12 cellular contexts compared by ENCODE assay signal in genomic region chr13:40599146-40599545, GRCh38.
A peak's percentile ranks its signal among the peaks of the same experiment; 100 is the strongest.
DNase-seq lines count a peak whose midpoint lies in the region; ATAC-seq and TF ChIP-seq lines count a peak whose summit lies in the region.
"Had no signal": no experiment of that assay in that cellular context is flagged by ENCODE, and none has a peak within 500 bp of the region (broad histone marks: within the 10 kb centered on the region; RNA-seq: fewer than 3 reads in every experiment).

No MANE protein-coding gene starts in this region.

- no peak overlapping the region for H3K27ac ChIP-seq in CD8-positive, alpha-beta T cell (ENCODE audit: low read depth, low read length)
- H3K27ac ChIP-seq in GM23338 (ENCODE audit: low read depth) (peak overlapping the region; percentile 41; the same call in 1 of the 2 replicates), psoas muscle (peak overlapping the region; percentile 90), spleen (peak overlapping the region in 2 of 8 donors; percentile 28 to 29)

- H3K79me2 ChIP-seq in GM23338 (replicated peaks; ENCODE audit: insufficient read depth), result peaks cover 100% of the 10 kb centered on the region

- H3K9me3 ChIP-seq in CD8-positive, alpha-beta T cell (ENCODE audit: low read length), result no peaks in the 10 kb centered on the region
- H3K9me3 ChIP-seq in psoas muscle (no peaks in the 10 kb centered on the region), spleen (no peaks in the 10 kb centered on the region)
- H3K9me3 ChIP-seq: thyroid gland had no signal

- H3K27ac Mint-ChIP-seq in CD8-positive, alpha-beta T cell, result peak overlapping the region; percentile 88
- peak overlapping the region; percentile 22; the same call in 1 of the 2 replicates for H3K27ac Mint-ChIP-seq in GM23338
- peak overlapping the region; percentile 87 for H3K27ac Mint-ChIP-seq in activated naive CD8-positive, alpha-beta T cell treated with anti-CD3 and anti-CD28 coated beads for 36 hours

- H3K4me1 Mint-ChIP-seq in CD8-positive, alpha-beta T cell (ENCODE audit: low read depth), result peaks cover 97% of the 10 kb centered on the region
- peaks cover 80% of the 10 kb centered on the region for H3K4me1 Mint-ChIP-seq in GM23338
- peaks cover 88% of the 10 kb centered on the region for H3K4me1 Mint-ChIP-seq in activated naive CD8-positive, alpha-beta T cell treated with anti-CD3 and anti-CD28 coated beads for 36 hours

- peak overlapping the region; percentile 53; the same call in 1 of the 2 replicates for H3K4me2 ChIP-seq in GM23338

- POLR2A ChIA-PET in CD8-positive, alpha-beta T cell (lab: Charles Lee), result interaction anchor here (0.5 to 0.7 kb wide), 3 partner anchors 48 to 916 kb away, joined by 3 to 4 read pairs (median 3); no protein-coding TSS in a partner anchor

- intact Hi-C loops in CD8-positive, alpha-beta T cell (cut with DNase I, micrococcal nuclease), result loop anchor here in 1 of 2 experiments (10.0 kb wide), 1 partner anchor 914 kb away; no protein-coding TSS in a partner anchor
- intact Hi-C loops in psoas muscle (cut with DNase I) (loop anchor here in 1 of 2 donors (10.0 kb wide), 1 partner anchor 254 kb away; no protein-coding TSS in a partner anchor), spleen (cut with DNase I; ENCODE audit: low total_unique reads) (no loop called here), lower leg skin (cut with DNase I; ENCODE audit: low total_unique reads) (loop anchor here (10.0 kb wide), 1 partner anchor 66 kb away; the partner anchor contains the start of gene FOXO1)

- no peak for TF ChIP-seq CTCF in CD8-positive, alpha-beta T cell (IDR thresholded peaks at IDR 0.05)
- TF ChIP-seq CTCF in GM23338 (conservative IDR thresholded peaks at IDR 0.05; ENCODE audit: low read depth in 2 of 2) (no peak), psoas muscle (IDR thresholded peaks at IDR 0.05) (no peak), spleen (IDR thresholded peaks at IDR 0.05 in 8 of 11, conservative IDR thresholded peaks at IDR 0.05 in 3 of 11) (no peak), lower leg skin (IDR thresholded peaks at IDR 0.05) (no peak)

- H3K9me3 Mint-ChIP-seq in CD8-positive, alpha-beta T cell, result no peaks in the 10 kb centered on the region
- no peaks in the 10 kb centered on the region for H3K9me3 Mint-ChIP-seq in GM23338
- H3K9me3 Mint-ChIP-seq in activated naive CD8-positive, alpha-beta T cell treated with anti-CD3 and anti-CD28 coated beads for 36 hours, result no peaks in the 10 kb centered on the region
- H3K9me3 Mint-ChIP-seq: neural crest cell had no signal

- H3K36me3 Mint-ChIP-seq in CD8-positive, alpha-beta T cell, result peaks cover 3% of the 10 kb centered on the region
- no peaks in the 10 kb centered on the region; the same call in 2 of the 3 replicates for H3K36me3 Mint-ChIP-seq in GM23338 (ENCODE audit: low read depth)
- peaks cover 26% of the 10 kb centered on the region for H3K36me3 Mint-ChIP-seq in activated naive CD8-positive, alpha-beta T cell treated with anti-CD3 and anti-CD28 coated beads for 36 hours

- peaks cover 3% of the 10 kb centered on the region; the same call in 1 of the 2 replicates for H3F3A ChIP-seq in GM23338 (replicated peaks; ENCODE audit: low read depth)

- no peaks in the 10 kb centered on the region for H3K36me3 ChIP-seq in CD8-positive, alpha-beta T cell (ENCODE audit: insufficient read depth, low read length)
- H3K36me3 ChIP-seq in GM23338 (ENCODE audit: insufficient read depth), result no peaks in the 10 kb centered on the region
- no peaks in the 10 kb centered on the region for H3K36me3 ChIP-seq in psoas muscle (ENCODE audit: insufficient read depth in 1 of 2, low read depth in 1 of 2)
- H3K36me3 ChIP-seq in spleen, result no peaks in the 10 kb centered on the region
- H3K36me3 ChIP-seq: thyroid gland had no signal

- TF ChIP-seq POLR2A in spleen (IDR thresholded peaks at IDR 0.05) (no peak), lower leg skin (IDR thresholded peaks at IDR 0.05) (no peak)

- peaks cover 94% of the 10 kb centered on the region for H3K4me1 ChIP-seq in CD8-positive, alpha-beta T cell (ENCODE audit: insufficient read depth, low read length)
- H3K4me1 ChIP-seq in GM23338 (ENCODE audit: insufficient read depth) (peaks cover 80% of the 10 kb centered on the region), psoas muscle (peaks cover 94% of the 10 kb centered on the region), spleen (peaks cover 34 to 100% (median 72%) of the 10 kb centered on the region in 6 donors)

- CTCF ChIA-PET in CD8-positive, alpha-beta T cell (lab: Charles Lee), result interaction anchor here (1.1 kb wide), 1 partner anchor 379 kb away, joined by 3 read pairs; no protein-coding TSS in a partner anchor

- no peak overlapping the region for H3K4me3 ChIP-seq in CD8-positive, alpha-beta T cell (ENCODE audit: low read depth, low read length)
- H3K4me3 ChIP-seq in GM23338, result no peak overlapping the region
- no peak overlapping the region for H3K4me3 ChIP-seq in psoas muscle
- H3K4me3 ChIP-seq in spleen, result no peak overlapping the region
- no peak overlapping the region for H3K4me3 ChIP-seq in lower leg skin (ENCODE audit: low read depth, poor library complexity, severe bottlenecking)
- H3K4me3 ChIP-seq: thyroid gland had no signal

- ATAC-seq in CD8-positive, alpha-beta T cell, result no peak
- ATAC-seq in GM23338 (no peak), psoas muscle (peak in 1 of 4 donors; percentile 3)

- H2AFZ ChIP-seq in GM23338, result no peak overlapping the region

- H4K20me1 ChIP-seq in GM23338 (replicated peaks; ENCODE audit: insufficient read depth), result peaks cover 76% of the 10 kb centered on the region

- WGBS in psoas muscle, 3 donors, result 60 to 86% (median 69%) methylated on average over 5 of the region's 5 CpGs
- 67 to 79% (median 72%) methylated on average over 5 of the region's 5 CpGs for WGBS in spleen, 5 donors
- 89 to 90% methylated on average over 5 of the region's 5 CpGs for WGBS in lower leg skin, 2 donors

- no peak for DNase-seq in CD8-positive, alpha-beta T cell
- DNase-seq in GM23338 (ENCODE audit: low spot score), result no peak
- no peak for DNase-seq in activated naive CD8-positive, alpha-beta T cell treated with anti-CD3 and anti-CD28 coated beads for 36 hours
- DNase-seq in psoas muscle, result no peak
- DNase-seq in spleen, result no peak
- DNase-seq in amniotic stem cell (lab: John Stamatoyannopoulos, UW), result no peak
- no peak for DNase-seq in lower leg skin (ENCODE audit: low spot score in 2 of 2)
- DNase-seq: activated effector memory CD4-positive, alpha-beta T cell treated with Interleukin-2 at 50 U/mL for 16 hours; NCI-H345; Right ventricle myocardium superior; thyroid gland had no signal

- peak overlapping the region; percentile 71 for H3K4me3 Mint-ChIP-seq in CD8-positive, alpha-beta T cell
- H3K4me3 Mint-ChIP-seq in GM23338, result no peak overlapping the region
- peak overlapping the region; percentile 59 for H3K4me3 Mint-ChIP-seq in activated naive CD8-positive, alpha-beta T cell treated with anti-CD3 and anti-CD28 coated beads for 36 hours
- H3K4me3 Mint-ChIP-seq: neural crest cell had no signal

- H3K9me2 ChIP-seq in GM23338 (ENCODE audit: insufficient read depth), result no peaks in the 10 kb centered on the region

- H3K27me3 ChIP-seq in CD8-positive, alpha-beta T cell (ENCODE audit: insufficient read depth, low read length), result no peaks in the 10 kb centered on the region
- H3K27me3 ChIP-seq in GM23338 (ENCODE audit: insufficient read depth) (no peaks in the 10 kb centered on the region), psoas muscle (ENCODE audit: insufficient read depth in 3 of 3, low read length in 2 of 3) (no peaks in the 10 kb centered on the region), spleen (replicated peaks in 1 of 7) (no peaks in the 10 kb centered on the region)
- H3K27me3 ChIP-seq: thyroid gland had no signal

- H3K27me3 Mint-ChIP-seq in CD8-positive, alpha-beta T cell (ENCODE audit: low read depth), result no peaks in the 10 kb centered on the region
- peaks cover 7% of the 10 kb centered on the region for H3K27me3 Mint-ChIP-seq in GM23338 (ENCODE audit: insufficient read depth, low read depth, poor library complexity)
- H3K27me3 Mint-ChIP-seq in activated naive CD8-positive, alpha-beta T cell treated with anti-CD3 and anti-CD28 coated beads for 36 hours, result no peaks in the 10 kb centered on the region

TF ChIP-seq in GM23338, 12 proteins besides CTCF, POLR2A, EP300 and RAD21 (continues in another document):
- no peak for TF ChIP-seq ZNF114 (CRISPR knock-in tag; IDR thresholded peaks at IDR 0.05)
- TF ChIP-seq REST (IDR thresholded peaks at IDR 0.05; ENCODE audit: unreplicated experiment), result no peak
- no peak for TF ChIP-seq ETS1 (IDR thresholded peaks at IDR 0.05)
- no peak for TF ChIP-seq POLR2AphosphoS5 (IDR thresholded peaks at IDR 0.05; ENCODE audit: low read depth)
- TF ChIP-seq ZNF331 (CRISPR knock-in tag; IDR thresholded peaks at IDR 0.05; ENCODE audit: low read depth), result no peak

Comparison
In these comparisons a context has a peak if more than half of its experiments do, and no peak if none do; other contexts are left out.
1. H3K27ac Mint-ChIP-seq: peak in every context shown above with its lines; median percentile 88 in CD8-positive, alpha-beta T cell; 87 in activated naive CD8-positive, alpha-beta T cell treated with anti-CD3 and anti-CD28 coated beads for 36 hours; 22 in GM23338.